In genomic region chr2:174336403-174337336, GRCh38 we compare ENCODE assay signal across 8 cellular contexts. TPM values are rescaled to one million over a fixed set of nuclear protein-coding genes. Genes with fewer than 3 reads are reported as not detected.
DNase-seq lines count a peak whose midpoint lies in the region; ATAC-seq and TF ChIP-seq lines count a peak whose summit lies in the region.

No MANE protein-coding gene starts in this region.

- H3K79me2 ChIP-seq in smooth muscle cell (ENCODE audit: low read depth): no peaks in the 10 kb centered on the region

- no peak overlapping the region for H3K27ac Mint-ChIP-seq in Calu3 (ENCODE audit: unreplicated experiment)
- peak overlapping the region; percentile 70 for H3K27ac Mint-ChIP-seq in activated CD8-positive, alpha-beta memory T cell treated with anti-CD3 and anti-CD28 coated beads, Interleukin-2, amount 10 ng/mL, durations not matched to agents 7 days and 5 days

- H3K9ac ChIP-seq in smooth muscle cell (ENCODE audit: low read depth): no peak overlapping the region

- H3F3A ChIP-seq in smooth muscle cell (ENCODE audit: low read depth): no peaks in the 10 kb centered on the region

- peaks cover 56% of the 10 kb centered on the region for H3K4me1 ChIP-seq in smooth muscle cell (ENCODE audit: low read depth)

- peaks cover 100% of the 10 kb centered on the region for H3K27me3 ChIP-seq in smooth muscle cell (ENCODE audit: low read depth)

- H3K9me3 Mint-ChIP-seq in Calu3 (ENCODE audit: low read depth, unreplicated experiment): no peaks in the 10 kb centered on the region
- no peaks in the 10 kb centered on the region for H3K9me3 Mint-ChIP-seq in activated CD8-positive, alpha-beta memory T cell treated with anti-CD3 and anti-CD28 coated beads, Interleukin-2, amount 10 ng/mL, durations not matched to agents 7 days and 5 days (ENCODE audit: low read depth)

- H3K4me3 ChIP-seq in smooth muscle cell: peak overlapping the region; percentile 43

- CTCF ChIA-PET in Calu3 (lab: Charles Lee): interaction anchor here (0.8 kb wide), 1 partner anchor 13 kb away, joined by 4 read pairs; no protein-coding TSS in a partner anchor
- CTCF ChIA-PET in activated CD8-positive, alpha-beta memory T cell treated with anti-CD3 and anti-CD28 coated beads, Interleukin-2, amount 10 ng/mL, durations not matched to agents 7 days and 5 days (lab: Charles Lee): interaction anchor here (1.2 kb wide), 1 partner anchor 935 kb away, joined by 3 read pairs; no protein-coding TSS in a partner anchor

- BruUV-seq in Calu3 (replicated peaks; lab: Mats Ljungman, UMichigan): no TSS peak

- peak overlapping the region; percentile 77 for H3K4me3 Mint-ChIP-seq in Calu3 (ENCODE audit: low read depth, unreplicated experiment)
- peak overlapping the region; percentile 58 for H3K4me3 Mint-ChIP-seq in activated CD8-positive, alpha-beta memory T cell treated with anti-CD3 and anti-CD28 coated beads, Interleukin-2, amount 10 ng/mL, durations not matched to agents 7 days and 5 days

- H3K36me3 ChIP-seq in smooth muscle cell (ENCODE audit: low read depth): no peaks in the 10 kb centered on the region

- TF ChIP-seq CTCF in Calu3 (IDR thresholded peaks at IDR 0.05; ENCODE audit: unreplicated experiment) (no peak), smooth muscle cell (IDR thresholded peaks at IDR 0.05; ENCODE audit: borderline replicate concordance, insufficient read depth, poor library complexity, severe bottlenecking) (no peak)

- ATAC-seq in GM21423 (IDR thresholded peaks at IDR 0.05; ENCODE audit: unreplicated experiment) (peak; percentile 49), left cardiac atrium (peak; percentile 27 to 28), GM18873 (IDR thresholded peaks at IDR 0.05; ENCODE audit: low FRiP score, unreplicated experiment) (no peak)
- peak; percentile 32 for ATAC-seq in activated CD8-positive, alpha-beta memory T cell treated with anti-CD3 and anti-CD28 coated beads, Interleukin-2, amount 10 ng/mL, durations not matched to agents 7 days and 5 days

- H3K4me1 Mint-ChIP-seq in Calu3 (ENCODE audit: low read depth, unreplicated experiment): peaks cover 47% of the 10 kb centered on the region
- H3K4me1 Mint-ChIP-seq in activated CD8-positive, alpha-beta memory T cell treated with anti-CD3 and anti-CD28 coated beads, Interleukin-2, amount 10 ng/mL, durations not matched to agents 7 days and 5 days: peaks cover 37% of the 10 kb centered on the region

- H3K9me3 ChIP-seq in smooth muscle cell (replicated peaks; ENCODE audit: low read depth): no peaks in the 10 kb centered on the region

- H3K36me3 Mint-ChIP-seq in Calu3 (ENCODE audit: insufficient read depth, unreplicated experiment): peaks cover 10% of the 10 kb centered on the region
- H3K36me3 Mint-ChIP-seq in activated CD8-positive, alpha-beta memory T cell treated with anti-CD3 and anti-CD28 coated beads, Interleukin-2, amount 10 ng/mL, durations not matched to agents 7 days and 5 days: peaks cover 5% of the 10 kb centered on the region

- H3K4me2 ChIP-seq in smooth muscle cell: peak overlapping the region; percentile 81

- intact Hi-C loops in Calu3 (cut with micrococcal nuclease; ENCODE audit: unreplicated experiment) (no loop called here), left cardiac atrium (cut with DNase I) (no loop called here)

- H4K20me1 ChIP-seq in smooth muscle cell (ENCODE audit: low read depth): peaks cover 11% of the 10 kb centered on the region

- H3K27ac ChIP-seq in smooth muscle cell (ENCODE audit: low read depth): no peak overlapping the region

- WGBS in smooth muscle cell (ENCODE audit: low lambda C conversion rate): 2% methylated on average over 111 of the region's 113 CpGs

- H3K27me3 Mint-ChIP-seq in Calu3 (ENCODE audit: unreplicated experiment): peaks cover 100% of the 10 kb centered on the region
- H3K27me3 Mint-ChIP-seq in activated CD8-positive, alpha-beta memory T cell treated with anti-CD3 and anti-CD28 coated beads, Interleukin-2, amount 10 ng/mL, durations not matched to agents 7 days and 5 days: peaks cover 81% of the 10 kb centered on the region

- H2AFZ ChIP-seq in smooth muscle cell (ENCODE audit: low read depth): no peak overlapping the region

- peak; percentile 55 for DNase-seq in Calu3
- DNase-seq in NCI-H2081 treated with DMSO at 0.1 percent for 48 hours (lab: John Stamatoyannopoulos, UW): peak; percentile 50
- peak; percentile 48 for DNase-seq in activated CD8-positive, alpha-beta memory T cell treated with anti-CD3 and anti-CD28 coated beads, Interleukin-2, amount 10 ng/mL, durations not matched to agents 7 days and 5 days
- no peak for DNase-seq in left cardiac atrium
- DNase-seq in smooth muscle cell (lab: John Stamatoyannopoulos, UW; ENCODE audit: unreplicated experiment): no peak
- DNase-seq in NCI-H226: no peak

RNA-seq across cellular contexts. Expression of gene SP9, which starts 1.9 kb away (rescaled TPM):
- total RNA-seq in Calu3 (2022): not detected in 2 replicates
- not detected for total RNA-seq in activated CD8-positive, alpha-beta memory T cell treated with anti-CD3 and anti-CD28 coated beads, Interleukin-2, amount 10 ng/mL, durations not matched to agents 7 days and 5 days
- not detected for total RNA-seq in left cardiac atrium
- total RNA-seq in smooth muscle cell: 0.49 and 0.63 TPM in 2 replicates
- polyA plus RNA-seq in smooth muscle cell: 0.17 and 0.26 TPM in 2 replicates

RNA-seq across cellular contexts. Expression of gene SCRN3, which starts 58.9 kb away (rescaled TPM):
- total RNA-seq in Calu3 (2022): 25.6 and 31.5 TPM in 2 replicates
- total RNA-seq in activated CD8-positive, alpha-beta memory T cell treated with anti-CD3 and anti-CD28 coated beads, Interleukin-2, amount 10 ng/mL, durations not matched to agents 7 days and 5 days: 10 to 100 TPM; 16.9 to 20.9 TPM
- total RNA-seq in left cardiac atrium: 10 to 100 TPM; 27.8 to 32.0 TPM
- total RNA-seq in smooth muscle cell: 27.2 and 27.8 TPM in 2 replicates
- 9.8 and 19.1 TPM in 2 replicates for polyA plus RNA-seq in smooth muscle cell

Comparison
In these comparisons a context has a peak if more than half of its experiments do, and no peak if none do; other contexts are left out.
1. DNase-seq: peak in Calu3 (single experiment), NCI-H2081 treated with DMSO at 0.1 percent for 48 hours (single experiment) and activated CD8-positive, alpha-beta memory T cell treated with anti-CD3 and anti-CD28 coated beads, Interleukin-2, amount 10 ng/mL, durations not matched to agents 7 days and 5 days (single experiment); none in left cardiac atrium (single experiment), smooth muscle cell (single experiment) and NCI-H226 (single experiment).